In genomic region chr16:68070811-68071546, GRCh38 we compare ENCODE assay signal across 1 cellular context.
TF ChIP-seq lines count a peak whose summit lies in the region.

No MANE protein-coding gene starts in this region.

TF ChIP-seq in GM23338, 12 proteins besides CTCF, POLR2A, EP300 and RAD21:
- no peak for TF ChIP-seq STAT1 (IDR thresholded peaks at IDR 0.05; ENCODE audit: unreplicated experiment)
- no peak for TF ChIP-seq EZH2 (IDR thresholded peaks at IDR 0.05; ENCODE audit: low read depth, unreplicated experiment)
- TF ChIP-seq REST (IDR thresholded peaks at IDR 0.05; ENCODE audit: unreplicated experiment) = no peak
- no peak for TF ChIP-seq ZNF462 (CRISPR knock-in tag; IDR thresholded peaks at IDR 0.05)
- no peak for TF ChIP-seq ZNF114 (CRISPR knock-in tag; IDR thresholded peaks at IDR 0.05)
- TF ChIP-seq NANOG (IDR thresholded peaks at IDR 0.05; ENCODE audit: borderline replicate concordance) = no peak
- no peak for TF ChIP-seq JUNB (IDR thresholded peaks at IDR 0.05; ENCODE audit: unreplicated experiment)
